In genomic region chr6:36999467-37000125, GRCh38 we compare ENCODE assay signal across 23 cellular contexts. TPM values are rescaled to one million over a fixed set of nuclear protein-coding genes. Genes with fewer than 3 reads are reported as not detected.
DNase-seq lines count a peak whose midpoint lies in the region.
"Had no signal": no experiment of that assay in that cellular context is flagged by ENCODE, and none has a peak within 500 bp of the region (broad histone marks: within the 10 kb centered on the region; RNA-seq: fewer than 3 reads in every experiment).

No MANE protein-coding gene starts in this region.

- peaks cover 21 to 32% (median 26%) of the 10 kb centered on the region in 3 donors for H3K4me1 ChIP-seq in skeletal muscle tissue (ENCODE audit: control insufficient read depth in 3 of 3, insufficient read depth in 3 of 3, low read length in 3 of 3)

- no peak overlapping the region for H3K4me3 ChIP-seq in skeletal muscle tissue (ENCODE audit: low read length in 3 of 3)
- H3K4me3 ChIP-seq: heart right ventricle, PC-9, smooth muscle cell, upper lobe of left lung had no signal

- H3K9me3 ChIP-seq in skeletal muscle tissue (ENCODE audit: control insufficient read depth in 3 of 3, low read length in 3 of 3): no peaks in the 10 kb centered on the region
- H3K9me3 ChIP-seq: heart right ventricle, upper lobe of left lung had no signal

- peak overlapping the region in 1 of 3 donors; percentile 91 for H3K9ac ChIP-seq in skeletal muscle tissue (ENCODE audit: low read depth in 1 of 3, low read length in 3 of 3)

- no peaks in the 10 kb centered on the region for H3K27me3 ChIP-seq in skeletal muscle tissue (ENCODE audit: control insufficient read depth in 3 of 3, insufficient read depth in 3 of 3, low read length in 3 of 3)
- H3K27me3 ChIP-seq: heart right ventricle, upper lobe of left lung had no signal

- DNase-seq in NCI-H2107 treated with DMSO at 0.1 percent for 48 hours (lab: John Stamatoyannopoulos, UW; ENCODE audit: unreplicated experiment): peak; percentile 34
- DNase-seq in NCI-H2107 (lab: John Stamatoyannopoulos, UW): no peak
- peak; percentile 85 for DNase-seq in NCI-H187 treated with DMSO at 0.1 percent for 48 hours (lab: John Stamatoyannopoulos, UW)
- no peak for DNase-seq in DMS 273 (lab: John Stamatoyannopoulos, UW; ENCODE audit: unreplicated experiment)
- no peak for DNase-seq in NCI-H1048 (lab: John Stamatoyannopoulos, UW)
- DNase-seq in HUDEP-2 (lab: John Stamatoyannopoulos, UW; ENCODE audit: unreplicated experiment in 76 of 76): no peak
- DNase-seq: activated CD4-positive, CD25-positive, alpha-beta regulatory T cell treated with anti-CD3 and anti-CD28 coated beads, Interleukin-2, amount 50 U/mL, for 72 hours; activated CD8-positive, alpha-beta T cell treated with anti-CD3 and anti-CD28 coated beads for 36 hours; AML-193; heart right ventricle; Karpas-422; left colon; natural killer cell; SIG-M5; stimulated activated CD4-positive, alpha-beta T cell treated with anti-CD3 and anti-CD28 coated beads, Interleukin-2, amount 100 ng/mL, for 48 hours; stimulated activated naive CD8-positive, alpha-beta T cell treated with anti-CD3 and anti-CD28 coated beads, Interleukin-15, Interleukin-2, amounts not matched to agents 100 U/mL and 50 U/mL, for 24 hours; upper lobe of left lung had no signal

- H3K36me3 ChIP-seq in skeletal muscle tissue (ENCODE audit: control insufficient read depth in 3 of 3, insufficient read depth in 3 of 3, low read length in 3 of 3): no peaks in the 10 kb centered on the region
- H3K36me3 ChIP-seq: heart right ventricle, upper lobe of left lung had no signal

- H3K27ac ChIP-seq in cingulate gyrus (ENCODE audit: low read depth, low read length): peak overlapping the region; percentile 92
- H3K27ac ChIP-seq in skeletal muscle tissue (ENCODE audit: low read depth, low read length): peak overlapping the region; percentile 97
- H3K27ac ChIP-seq: PC-9 had no signal

RNA-seq across cellular contexts. Expression of gene FGD2, which starts 5.9 kb away (rescaled TPM):
- total RNA-seq in skeletal muscle tissue: 7.3 TPM
- total RNA-seq: A172, smooth muscle cell had no signal

RNA-seq across cellular contexts. Expression of gene MTCH1, which starts 13.6 kb away (rescaled TPM):
- 116 TPM for total RNA-seq in skeletal muscle tissue

RNA-seq across cellular contexts. Expression of gene PI16, which starts 45.1 kb away (rescaled TPM):
- total RNA-seq in skeletal muscle tissue: 19.8 TPM
- total RNA-seq: activated CD8-positive, alpha-beta T cell treated with anti-CD3 and anti-CD28 coated beads for 36 hours; bronchial epithelial cell had no signal

Comparison
In these comparisons a context has a peak if more than half of its experiments do, and no peak if none do; other contexts are left out.
1. DNase-seq: peak in NCI-H2107 treated with DMSO at 0.1 percent for 48 hours (single experiment) and NCI-H187 treated with DMSO at 0.1 percent for 48 hours (single experiment); none in NCI-H2107 (single experiment), DMS 273 (single experiment), NCI-H1048 (single experiment) and HUDEP-2 (0 of 76).